In the genomic region with DNA sequence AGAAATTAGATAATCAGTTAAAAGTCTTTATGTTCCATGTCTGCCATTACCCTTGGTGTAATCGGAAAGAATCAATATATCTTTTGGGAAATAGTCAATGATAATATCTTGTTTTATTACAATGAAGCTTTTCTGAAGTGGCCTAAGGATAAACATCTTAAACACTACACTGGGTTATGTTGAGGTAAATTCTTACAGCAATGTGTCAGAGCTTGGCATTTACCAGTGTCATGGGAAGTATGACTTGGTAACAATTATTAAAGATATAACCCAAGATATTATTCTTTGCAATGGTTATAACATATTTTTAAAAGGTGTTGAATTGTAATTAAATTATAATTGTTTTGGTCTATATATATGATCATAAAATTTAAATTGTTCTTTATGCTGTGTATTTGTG, we compare ENCODE assay signal across 20 cellular contexts.
"Had no signal": no experiment of that assay in that cellular context is flagged by ENCODE, and none has a peak within 500 bp of the region (broad histone marks: within the 10 kb centered on the region; RNA-seq: fewer than 3 reads in every experiment).

No MANE protein-coding gene starts in this region.

- H3K27ac ChIP-seq: esophagus muscularis mucosa, gastrocnemius medialis, left ventricle myocardium inferior, right atrium auricular region, tibial nerve had no signal

- DNase-seq: activated CD4-positive, alpha-beta T cell treated with anti-CD3 and anti-CD28 coated beads for 36 hours; activated CD4-positive, CD25-positive, alpha-beta regulatory T cell; activated CD8-positive, alpha-beta memory T cell treated with anti-CD3 and anti-CD28 coated beads for 24 hours; activated effector memory CD4-positive, alpha-beta T cell treated with Interleukin-2 at 50 U/mL for 16 hours; activated naive CD4-positive, alpha-beta T cell treated with Interleukin-2 at 50 U/mL for 16 hours; anterior cingulate cortex; endodermal cell; gastrocnemius medialis; glutamatergic neuron; islet precursor cell; left ventricle myocardium inferior; mucosa of descending colon; stimulated activated CD4-positive, alpha-beta T cell treated with anti-CD3 and anti-CD28 coated beads, Interleukin-15, amount 100 ng/mL, for 24 hours; stimulated activated CD4-positive, alpha-beta T cell treated with anti-CD3 and anti-CD28 coated beads, Interleukin-2, amount 100 ng/mL, for 24 hours; stimulated activated naive CD4-positive, alpha-beta T cell had no signal

- H3K9me3 ChIP-seq: esophagus muscularis mucosa, gastrocnemius medialis, left ventricle myocardium inferior, mucosa of descending colon, right atrium auricular region, tibial nerve had no signal

- ATAC-seq: activated CD4-positive, alpha-beta T cell treated with anti-CD3 and anti-CD28 coated beads for 36 hours; gastrocnemius medialis; mucosa of descending colon; natural killer cell treated with Interleukin-12 subunit alpha and Interleukin-12 subunit beta and Interleukin-15 and Interleukin-18, amount 100 ng/mL, for 72 hours had no signal

- H3K4me1 ChIP-seq: esophagus muscularis mucosa, gastrocnemius medialis, left ventricle myocardium inferior, right atrium auricular region, tibial nerve had no signal

- H3K4me3 ChIP-seq: esophagus muscularis mucosa, gastrocnemius medialis, left ventricle myocardium inferior, lung, mucosa of descending colon, right atrium auricular region, tibial nerve had no signal

- H3K36me3 ChIP-seq: esophagus muscularis mucosa, gastrocnemius medialis, left ventricle myocardium inferior, right atrium auricular region, tibial nerve had no signal

- H3K27me3 ChIP-seq: esophagus muscularis mucosa, gastrocnemius medialis, right atrium auricular region, tibial nerve had no signal
